Comparison of ENCODE assay signal across 1 cellular context in the genomic region with DNA sequence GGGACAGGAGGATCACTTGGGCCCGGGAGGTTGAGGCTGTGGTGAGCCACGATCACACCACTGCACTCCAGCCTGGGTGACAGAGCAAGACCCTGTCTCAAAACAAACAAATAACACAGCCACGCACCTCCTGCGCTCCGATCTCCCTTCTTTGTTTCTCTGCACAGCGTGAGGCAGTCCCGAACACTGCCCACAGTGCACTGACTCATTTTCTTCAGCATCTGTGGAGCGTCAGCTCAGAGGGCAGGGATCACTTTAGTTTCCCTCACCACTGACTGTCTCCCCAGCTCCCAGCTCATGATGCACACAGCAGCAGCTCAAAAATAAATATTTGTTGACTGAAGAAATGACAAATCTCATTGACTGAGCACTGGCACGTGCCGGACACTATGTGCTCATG.
A peak's percentile ranks its signal among the peaks of the same experiment; 100 is the strongest.
TF ChIP-seq lines count a peak whose summit lies in the region.

No MANE protein-coding gene starts in this region.

TF ChIP-seq in HepG2, 621 proteins besides CTCF, POLR2A, EP300 and RAD21:
- TF ChIP-seq BHLHE40 (IDR thresholded peaks at IDR 0.05; ENCODE audit: low read length) (peak; percentile 54; the same call in 1 of the 2 replicates), SMARCE1 (IDR thresholded peaks at IDR 0.05; ENCODE audit: borderline replicate concordance) (no peak)
